ENCODE assay signal across 35 cellular contexts in the genomic region with DNA sequence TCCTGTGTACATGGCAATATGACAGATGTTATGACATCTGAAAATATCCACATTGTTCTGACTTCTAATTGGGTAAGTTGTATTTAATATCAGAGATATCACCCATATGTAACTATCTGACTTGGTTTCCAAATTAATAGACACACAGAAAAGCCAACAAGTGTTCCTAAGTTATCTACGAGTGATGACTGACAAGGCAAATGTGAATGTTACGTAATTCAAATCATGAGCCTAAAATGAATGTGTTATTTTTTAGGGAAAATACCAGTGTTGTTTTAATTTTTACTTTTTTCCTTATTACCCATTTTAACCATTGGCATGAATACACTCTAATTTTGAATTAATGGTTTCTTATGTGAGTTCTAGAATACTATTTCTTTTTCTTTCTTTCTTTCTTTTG.
"Had no signal": no experiment of that assay in that cellular context is flagged by ENCODE, and none has a peak within 500 bp of the region (broad histone marks: within the 10 kb centered on the region; RNA-seq: fewer than 3 reads in every experiment).

No MANE protein-coding gene starts in this region.

- DNase-seq: Karpas-422, Kasumi-1, MG63, MM.1S, MV-4-11, NCI-H1048, NCI-H1092, NCI-H1092 treated with DMSO at 0.1 percent for 48 hours, NCI-H1105, NCI-H1105 treated with DMSO at 0.1 percent for 48 hours, NCI-H1417, NCI-H1417 treated with DMSO at 0.1 percent for 48 hours, NCI-H1436, NCI-H1436 treated with DMSO at 0.1 percent for 48 hours, NCI-H146, NCI-H1694, NCI-H1694 treated with DMSO at 0.1 percent for 48 hours, NCI-H187, NCI-H187 treated with DMSO at 0.1 percent for 48 hours, NCI-H1930, NCI-H2029, NCI-H2029 treated with DMSO at 0.1 percent for 48 hours, NCI-H2081, NCI-H2107, NCI-H2171, NCI-H2171 treated with DMSO at 0.1 percent for 48 hours, NCI-H2227 treated with DMSO at 0.1 percent for 48 hours, NCI-H226, NCI-H345, NCI-H446, NCI-H446 treated with DMSO at 0.1 percent for 48 hours, NCI-H510A, NCI-H510A treated with DMSO at 0.1 percent for 48 hours, NCI-H524, NCI-H524 treated with DMSO at 0.1 percent for 48 hours had no signal

- H3K4me3 ChIP-seq: MG63 had no signal

- H3K27me3 ChIP-seq: MG63 had no signal

- H3K9me3 ChIP-seq: MG63 had no signal
